In genomic region chr6:162726997-162727346, GRCh38 we compare ENCODE assay signal across 8 cellular contexts. TPM values are rescaled to one million over a fixed set of nuclear protein-coding genes. Genes with fewer than 3 reads are reported as not detected.
DNase-seq lines count a peak whose midpoint lies in the region; ATAC-seq and TF ChIP-seq lines count a peak whose summit lies in the region.

No MANE protein-coding gene starts in this region.

- no peaks in the 10 kb centered on the region for H4K20me1 ChIP-seq in OCI-LY1 (ENCODE audit: insufficient read depth, low read length)

- no peaks in the 10 kb centered on the region for H3K36me3 ChIP-seq in BE2C
- no peaks in the 10 kb centered on the region for H3K36me3 ChIP-seq in OCI-LY1 (ENCODE audit: insufficient read depth, low read length)
- H3K36me3 ChIP-seq in ectodermal cell (ENCODE audit: control insufficient read depth, insufficient read depth, low read length), result no peaks in the 10 kb centered on the region
- H3K36me3 ChIP-seq in muscle layer of colon (ENCODE audit: insufficient read depth, low read length), result no peaks in the 10 kb centered on the region

- DNase-seq in BE2C (no peak), DMS79 (lab: John Stamatoyannopoulos, UW) (no peak)
- no peak for DNase-seq in stimulated activated CD4-positive, alpha-beta T cell treated with anti-CD3 and anti-CD28 coated beads, Interleukin-4, amount 100 ng/mL, for 4 hours

- 0 out of 2 replicates have a peak, but pooled peaks cover 4% of the 10 kb centered on the region for H3K4me1 ChIP-seq in BE2C
- peaks cover 8% of the 10 kb centered on the region for H3K4me1 ChIP-seq in OCI-LY1 (ENCODE audit: insufficient read depth, low read length, severe bottlenecking)
- H3K4me1 ChIP-seq in ectodermal cell (ENCODE audit: control insufficient read depth, insufficient read depth, low read length), result peaks cover 6% of the 10 kb centered on the region
- H3K4me1 ChIP-seq in muscle layer of colon (ENCODE audit: insufficient read depth, low read length), result peaks cover 19% of the 10 kb centered on the region

- 3 to 4% methylated on average over 14 of the region's 14 CpGs for WGBS in ectodermal cell, 2 experiments

- ATAC-seq in GM21619 (IDR thresholded peaks at IDR 0.05; ENCODE audit: unreplicated experiment), result peak; percentile 2
- no peak for ATAC-seq in HG02973 (IDR thresholded peaks at IDR 0.05; ENCODE audit: unreplicated experiment)

- no peaks in the 10 kb centered on the region for H3F3A ChIP-seq in OCI-LY1 (ENCODE audit: insufficient read depth, low read length)

- peak overlapping the region; percentile 79 for H2AFZ ChIP-seq in OCI-LY1 (ENCODE audit: low read length)

- H3K27ac ChIP-seq in OCI-LY1 (ENCODE audit: low read depth, low read length, poor library complexity, severe bottlenecking), result no peak overlapping the region
- no peak overlapping the region for H3K27ac ChIP-seq in ectodermal cell (ENCODE audit: insufficient read depth, low read depth, low read length, poor library complexity, severe bottlenecking)
- H3K27ac ChIP-seq in muscle layer of colon (ENCODE audit: low read depth, low read length), result peak overlapping the region; percentile 85

- peak overlapping the region; percentile 73 for H3K4me3 ChIP-seq in BE2C (ENCODE audit: low read depth, low read length)
- peak overlapping the region; percentile 88 for H3K4me3 ChIP-seq in OCI-LY1 (ENCODE audit: low read depth, low read length, poor library complexity, severe bottlenecking)
- H3K4me3 ChIP-seq in ectodermal cell (ENCODE audit: insufficient read depth, low read depth, low read length), result peak overlapping the region; percentile 79
- peak overlapping the region; percentile 66 to 94 for H3K4me3 ChIP-seq in muscle layer of colon (ENCODE audit: low read depth in 1 of 2, low read length in 2 of 2)

- H3K27me3 ChIP-seq in BE2C (no peaks in the 10 kb centered on the region), OCI-LY1 (ENCODE audit: insufficient read depth, low read length) (no peaks in the 10 kb centered on the region), ectodermal cell (ENCODE audit: control insufficient read depth, insufficient read depth, low read length, poor library complexity, severe bottlenecking) (peaks cover 9% of the 10 kb centered on the region), muscle layer of colon (ENCODE audit: control insufficient read depth in 1 of 2, insufficient read depth in 2 of 2, low read length in 2 of 2) (no peaks in the 10 kb centered on the region)

- no peaks in the 10 kb centered on the region for H3K9me2 ChIP-seq in OCI-LY1 (ENCODE audit: low read depth, low read length)

- H3K9me3 ChIP-seq in BE2C (no peaks in the 10 kb centered on the region), OCI-LY1 (ENCODE audit: low read length) (no peaks in the 10 kb centered on the region), ectodermal cell (ENCODE audit: control insufficient read depth, low read length) (no peaks in the 10 kb centered on the region), muscle layer of colon (ENCODE audit: low read length) (no peaks in the 10 kb centered on the region)

- no peak for TF ChIP-seq CTCF in BE2C (IDR thresholded peaks at IDR 0.05; ENCODE audit: low read depth, low read length)
- no peak for TF ChIP-seq CTCF in OCI-LY1 (IDR thresholded peaks at IDR 0.05; ENCODE audit: low read length)

- peak overlapping the region; percentile 67 for H3K9ac ChIP-seq in OCI-LY1 (ENCODE audit: low read length)
- no peak overlapping the region for H3K9ac ChIP-seq in muscle layer of colon (ENCODE audit: low read length)

- H3K4me2 ChIP-seq in OCI-LY1 (ENCODE audit: low read length), result peak overlapping the region; percentile 87

- H3K79me2 ChIP-seq in OCI-LY1 (ENCODE audit: insufficient read depth, low read length), result no peaks in the 10 kb centered on the region

RNA-seq across cellular contexts. Expression of gene PRKN, which starts 0.6 kb away (rescaled TPM):
- polyA plus RNA-seq in BE2C (2012; ENCODE audit: insufficient read depth, insufficient read length, low read depth), result 2.5 TPM
- 5.9 TPM for polyA plus RNA-seq in ectodermal cell (2013, experiment 1 of 4)
- polyA plus RNA-seq in ectodermal cell (2013, experiment 2 of 4), result 2.1 TPM
- polyA plus RNA-seq in ectodermal cell (2013, experiment 3 of 4), result 2.1 TPM
- 2.7 TPM for polyA plus RNA-seq in ectodermal cell (2013, experiment 4 of 4)

RNA-seq across cellular contexts. Expression of gene PACRG, which starts 0.8 kb away (rescaled TPM):
- polyA plus RNA-seq in BE2C (2012; ENCODE audit: insufficient read depth, insufficient read length, low read depth), result not detected
- polyA plus RNA-seq in ectodermal cell (2013, experiment 1 of 4), result 2.1 TPM
- polyA plus RNA-seq in ectodermal cell (2013, experiment 2 of 4), result 0.91 TPM
- 0.69 TPM for polyA plus RNA-seq in ectodermal cell (2013, experiment 3 of 4)
- polyA plus RNA-seq in ectodermal cell (2013, experiment 4 of 4), result 1.2 TPM
